8 cellular contexts compared by ENCODE assay signal in genomic region chr3:60010778-60011177, GRCh38.
A peak's percentile ranks its signal among the peaks of the same experiment; 100 is the strongest.
DNase-seq lines count a peak whose midpoint lies in the region; ATAC-seq and TF ChIP-seq lines count a peak whose summit lies in the region.
"Had no signal": no experiment of that assay in that cellular context is flagged by ENCODE, and none has a peak within 500 bp of the region (broad histone marks: within the 10 kb centered on the region; RNA-seq: fewer than 3 reads in every experiment).

No MANE protein-coding gene starts in this region.

- no peaks in the 10 kb centered on the region for H3K27me3 Mint-ChIP-seq in IgD-negative memory B cell
- no peaks in the 10 kb centered on the region for H3K27me3 Mint-ChIP-seq in activated T-cell treated with anti-CD3 and anti-CD28 coated beads, Interleukin-2, amount 50 U/mL, for 4 hours (ENCODE audit: low read depth)
- H3K27me3 Mint-ChIP-seq in H9 (ENCODE audit: low read depth), result no peaks in the 10 kb centered on the region

- no peak overlapping the region for H2BK20ac ChIP-seq in H9 (ENCODE audit: low read depth, low read length, poor library complexity, severe bottlenecking)

- no peak for TF ChIP-seq POLR2A in tibial nerve (IDR thresholded peaks at IDR 0.05)

- no peak overlapping the region for H4K8ac ChIP-seq in H9 (replicated peaks; ENCODE audit: insufficient read length, low read depth, low read length)

- H3K27ac ChIP-seq in H9 (ENCODE audit: insufficient read length, low read depth, low read length) (no peak overlapping the region), tibial nerve (no peak overlapping the region)

- no peak overlapping the region for H2AK5ac ChIP-seq in H9 (ENCODE audit: insufficient read length, low read length)

- H4K5ac ChIP-seq in H9 (ENCODE audit: insufficient read length, low read depth, low read length), result no peak overlapping the region

- TF ChIP-seq EP300 in tibial nerve (IDR thresholded peaks at IDR 0.05), result no peak

- H3K14ac ChIP-seq in H9 (ENCODE audit: insufficient read depth, low read length), result no peak overlapping the region

- no peak overlapping the region for H3K4ac ChIP-seq in H9 (ENCODE audit: low read depth, low read length)

- H2BK15ac ChIP-seq in H9 (ENCODE audit: low read depth, low read length), result no peak overlapping the region

- H3K4me3 Mint-ChIP-seq in IgD-negative memory B cell (peak overlapping the region; percentile 15 to 86 (median 66)), H9 (no peak overlapping the region)
- H3K4me3 Mint-ChIP-seq in activated T-cell treated with anti-CD3 and anti-CD28 coated beads, Interleukin-2, amount 50 U/mL, for 4 hours, result peak overlapping the region; percentile 74

- H3K4me1 ChIP-seq in H9 (ENCODE audit: insufficient read depth, low read length), result no peaks in the 10 kb centered on the region
- peaks cover 0 to 6% (median 0%) of the 10 kb centered on the region in 4 donors for H3K4me1 ChIP-seq in tibial nerve
- H3K4me1 ChIP-seq: heart right ventricle had no signal

- H3K36me3 Mint-ChIP-seq in IgD-negative memory B cell (no peaks in the 10 kb centered on the region), H9 (ENCODE audit: insufficient read depth in 1 of 3, low read depth in 3 of 3) (no peaks in the 10 kb centered on the region; a peak in 1 of 7 replicates)
- H3K36me3 Mint-ChIP-seq in activated T-cell treated with anti-CD3 and anti-CD28 coated beads, Interleukin-2, amount 50 U/mL, for 4 hours (ENCODE audit: insufficient read depth), result peaks cover 6% of the 10 kb centered on the region

- H3K4me2 ChIP-seq in H9 (ENCODE audit: insufficient read depth, insufficient read length, low read length), result no peak overlapping the region

- no peak overlapping the region for H3K18ac ChIP-seq in H9 (ENCODE audit: insufficient read length, low read depth, low read length)

- H4K20me1 ChIP-seq in H9 (ENCODE audit: control insufficient read depth, insufficient read depth, insufficient read length), result no peaks in the 10 kb centered on the region

- H3K4me1 Mint-ChIP-seq in IgD-negative memory B cell (peaks cover 10 to 18% (median 14%) of the 10 kb centered on the region in 3 donors), H9 (peaks cover 32 to 40% of the 10 kb centered on the region in 2 experiments)
- peaks cover 89% of the 10 kb centered on the region for H3K4me1 Mint-ChIP-seq in activated T-cell treated with anti-CD3 and anti-CD28 coated beads, Interleukin-2, amount 50 U/mL, for 4 hours (ENCODE audit: low read depth)

- peak; percentile 23 for DNase-seq in activated T-cell treated with anti-CD3 and anti-CD28 coated beads, Interleukin-2, amount 50 U/mL, for 4 hours
- peak; percentile 18 for DNase-seq in stimulated activated CD8-positive, alpha-beta memory T cell treated with anti-CD3 and anti-CD28 coated beads, Interleukin-15, amount 100 ng/mL, for 1 hour (ENCODE audit: low read depth)
- DNase-seq in H9, result no peak
- DNase-seq in midbrain (lab: John Stamatoyannopoulos, UW), result no peak
- no peak for DNase-seq in tibial nerve (ENCODE audit: low spot score in 2 of 2)
- DNase-seq: heart right ventricle had no signal

- H2BK12ac ChIP-seq in H9 (ENCODE audit: insufficient read length, low read depth, low read length), result no peak overlapping the region

- ATAC-seq in GM21381 (IDR thresholded peaks at IDR 0.05; ENCODE audit: unreplicated experiment), result peak; percentile 93
- peak; percentile 96 to 97 for ATAC-seq in activated T-cell treated with anti-CD3 and anti-CD28 coated beads, Interleukin-2, amount 50 U/mL, for 4 hours

- H3K9me3 Mint-ChIP-seq in IgD-negative memory B cell (no peaks in the 10 kb centered on the region), H9 (peaks cover 0 to 2% of the 10 kb centered on the region in 2 experiments; a peak in 2 of 5 replicates)
- H3K9me3 Mint-ChIP-seq in activated T-cell treated with anti-CD3 and anti-CD28 coated beads, Interleukin-2, amount 50 U/mL, for 4 hours, result peaks cover 3% of the 10 kb centered on the region

- no peak overlapping the region for H3K23ac ChIP-seq in H9 (ENCODE audit: insufficient read length, low read depth, low read length)

- no peak overlapping the region for H4K91ac ChIP-seq in H9 (ENCODE audit: insufficient read length, low read depth, low read length)

- no peak overlapping the region for H3K56ac ChIP-seq in H9 (ENCODE audit: insufficient read length, low read depth, low read length)

- H3K4me3 ChIP-seq in tibial nerve, result peak overlapping the region in 1 of 4 donors; percentile 11
- H3K4me3 ChIP-seq: heart right ventricle had no signal

- H3K79me2 ChIP-seq in H9 (ENCODE audit: insufficient read depth, low read length), result no peaks in the 10 kb centered on the region

- no peaks in the 10 kb centered on the region for H3K27me3 ChIP-seq in H9 (ENCODE audit: insufficient read depth, low read length)
- no peaks in the 10 kb centered on the region for H3K27me3 ChIP-seq in tibial nerve
- H3K27me3 ChIP-seq: heart right ventricle had no signal

- H2AFZ ChIP-seq in H9 (ENCODE audit: low read length), result no peak overlapping the region

- TF ChIP-seq CTCF in H9 (conservative IDR thresholded peaks at IDR 0.05) (no peak), tibial nerve (IDR thresholded peaks at IDR 0.05) (no peak)

- no peak overlapping the region for H3K9ac ChIP-seq in H9 (ENCODE audit: extremely low read depth, insufficient read length, low read length)

- no peaks in the 10 kb centered on the region for H3K79me1 ChIP-seq in H9 (ENCODE audit: insufficient read depth, low read depth, low read length, poor library complexity, severe bottlenecking)

- H3K9me3 ChIP-seq in H9 (ENCODE audit: control insufficient read depth, low read depth, low read length), result no peaks in the 10 kb centered on the region
- H3K9me3 ChIP-seq in tibial nerve, result no peaks in the 10 kb centered on the region
- H3K9me3 ChIP-seq: heart right ventricle had no signal

- no peaks in the 10 kb centered on the region for H3K23me2 ChIP-seq in H9 (ENCODE audit: insufficient read length, low read depth, low read length, poor library complexity, severe bottlenecking)

- no CpG with 5 or more reads among the region's 4 CpGs for WGBS in H9 (ENCODE audit: extremely low coverage, insufficient read length, low lambda C conversion rate)
- 46 to 52% methylated on average over 4 of the region's 4 CpGs for WGBS in tibial nerve, 2 donors

- H2BK5ac ChIP-seq in H9 (ENCODE audit: insufficient read length, low read length), result no peak overlapping the region

- no peak overlapping the region for H3T11ph ChIP-seq in H9 (ENCODE audit: low read length)

- H3K36me3 ChIP-seq in tibial nerve, result no peaks in the 10 kb centered on the region
- H3K36me3 ChIP-seq: heart right ventricle had no signal

- H3K27ac Mint-ChIP-seq in IgD-negative memory B cell, result peak overlapping the region; percentile 2 to 76 (median 19)
- peak overlapping the region in 1 of 3 experiments; percentile 56; a peak in 2 of 7 replicates for H3K27ac Mint-ChIP-seq in H9

- no peak overlapping the region for H2BK120ac ChIP-seq in H9 (ENCODE audit: low read depth, low read length, poor library complexity, severe bottlenecking)

Comparison
In these comparisons a context has a peak if more than half of its experiments do, and no peak if none do; other contexts are left out.
1. H3K4me3 Mint-ChIP-seq: peak in IgD-negative memory B cell (4 of 4) and activated T-cell treated with anti-CD3 and anti-CD28 coated beads, Interleukin-2, amount 50 U/mL, for 4 hours (single experiment); none in H9 (0 of 2).
2. DNase-seq: peak in activated T-cell treated with anti-CD3 and anti-CD28 coated beads, Interleukin-2, amount 50 U/mL, for 4 hours (single experiment) and stimulated activated CD8-positive, alpha-beta memory T cell treated with anti-CD3 and anti-CD28 coated beads, Interleukin-15, amount 100 ng/mL, for 1 hour (single experiment); none in H9 (single experiment), midbrain (single experiment) and tibial nerve (0 of 2).